Comparison of ENCODE assay signal across 8 cellular contexts in genomic region chr10:91923371-91924211, GRCh38. TPM values are rescaled to one million over a fixed set of nuclear protein-coding genes. Genes with fewer than 3 reads are reported as not detected.
DNase-seq lines count a peak whose midpoint lies in the region; ATAC-seq, FAIRE-seq and TF ChIP-seq lines count a peak whose summit lies in the region.

BTAF1 (plus strand) TSS chr10:91923770; CDS start chr10:91924077, 307 bp downstream.

- H3K9me2 ChIP-seq in OCI-LY1 (ENCODE audit: low read depth, low read length): no peaks in the 10 kb centered on the region

- H2AFZ ChIP-seq in OCI-LY1 (ENCODE audit: low read length): no peak within 1 kb of the TSS

- peak within 1 kb of the TSS; percentile 98 for H3K4me3 ChIP-seq in OCI-LY1 (ENCODE audit: low read depth, low read length, poor library complexity, severe bottlenecking)

- DNase-seq in Caki2 (ENCODE audit: low read depth) (peak; percentile 93), HTR-8/SVneo (ENCODE audit: insufficient read length, low spot score) (peak; percentile 88), activated T-cell treated with anti-CD3 and anti-CD28 coated beads for 1 hour (ENCODE audit: low read depth) (peak; percentile 86), epidermal melanocyte (ENCODE audit: insufficient read length, low spot score) (peak; percentile 78), middle frontal gyrus (ENCODE audit: extremely low spot score, low spot score) (peak; percentile 96)
- DNase-seq in stimulated activated CD8-positive, alpha-beta memory T cell treated with anti-CD3 and anti-CD28 coated beads, Interleukin-4, amount 100 ng/mL, for 1 hour (ENCODE audit: low read depth in 2 of 2, low spot score in 1 of 2): peak; percentile 82 to 89

- no peak for TF ChIP-seq CTCF in OCI-LY1 (IDR thresholded peaks at IDR 0.05; ENCODE audit: low read length)

- no peaks in the 10 kb centered on the region for H3F3A ChIP-seq in OCI-LY1 (ENCODE audit: insufficient read depth, low read length)

- H4K20me1 ChIP-seq in OCI-LY1 (ENCODE audit: insufficient read depth, low read length): no peaks in the 10 kb centered on the region

- peaks cover 48% of the 10 kb centered on the region for H3K79me2 ChIP-seq in OCI-LY1 (ENCODE audit: insufficient read depth, low read length)

- H3K4me2 ChIP-seq in OCI-LY1 (ENCODE audit: low read length): peak within 1 kb of the TSS; percentile 80

- peak; percentile 97 for ATAC-seq in GM21367 (IDR thresholded peaks at IDR 0.05; ENCODE audit: unreplicated experiment)

- H3K27ac ChIP-seq in OCI-LY1 (ENCODE audit: low read depth, low read length, poor library complexity, severe bottlenecking): peak within 1 kb of the TSS; percentile 71

- H3K36me3 ChIP-seq in OCI-LY1 (ENCODE audit: insufficient read depth, low read length): 0 out of 2 replicates have a peak, but pooled peaks cover 9% of the 10 kb centered on the region

- peak within 1 kb of the TSS; percentile 94 for H3K9ac ChIP-seq in OCI-LY1 (ENCODE audit: low read length)

- in situ Hi-C loops in Caki2 (cut with HindIII; ENCODE audit: low pct_unique_long_range_greater_than_20kb, low sequenced_read_pairs): no loop called here

- FAIRE-seq in HTR-8/SVneo (lab: Jason Lieb, UNC): peak; percentile 68

- no peaks in the 10 kb centered on the region for H3K9me3 ChIP-seq in OCI-LY1 (ENCODE audit: low read length)

- no peaks in the 10 kb centered on the region for H3K27me3 ChIP-seq in OCI-LY1 (ENCODE audit: insufficient read depth, low read length)

- peaks cover 25% of the 10 kb centered on the region for H3K4me1 ChIP-seq in OCI-LY1 (ENCODE audit: insufficient read depth, low read length, severe bottlenecking)

RNA-seq across cellular contexts. Expression of gene BTAF1, which starts in this region (rescaled TPM):
- 4.4 and 6.6 TPM in 2 replicates for total RNA-seq in Caki2 (2014; rRNA removed; shearing (Covaris generic); ENCODE audit: low replicate concordance)

Comparison
In these comparisons a context has a peak if more than half of its experiments do, and no peak if none do; other contexts are left out.
1. Peak in every context shown above with its lines: DNase-seq, ATAC-seq, H3K4me3 ChIP-seq and H3K27ac ChIP-seq.